Comparison of ENCODE assay signal across 1 cellular context in genomic region chr4:39947415-39947814, GRCh38.
TF ChIP-seq lines count a peak whose summit lies in the region.

No MANE protein-coding gene starts in this region.

TF ChIP-seq in H1, 55 proteins besides CTCF, POLR2A, EP300 and RAD21:
- TF ChIP-seq TCF12 (IDR thresholded peaks at IDR 0.05; ENCODE audit: low read depth, low read length) (no peak), TAF1 (IDR thresholded peaks at IDR 0.05; ENCODE audit: low read depth, low read length) (no peak), RNF2 (IDR thresholded peaks at IDR 0.05; ENCODE audit: borderline replicate concordance, low read depth, low read length, missing control alignments, poor library complexity, severe bottlenecking) (no peak), CHD7 (IDR thresholded peaks at IDR 0.05; ENCODE audit: insufficient replicate concordance, low read length) (no peak), NANOG (IDR thresholded peaks at IDR 0.05; ENCODE audit: insufficient read depth, low read depth, low read length, poor library complexity, severe bottlenecking) (no peak), ASH2L (IDR thresholded peaks at IDR 0.05; ENCODE audit: low read length) (no peak), SRF (IDR thresholded peaks at IDR 0.05; ENCODE audit: low read depth, low read length) (no peak), JUN (IDR thresholded peaks at IDR 0.05; ENCODE audit: low read depth, low read length) (no peak), CREB1 (IDR thresholded peaks at IDR 0.05) (no peak), BACH1 (IDR thresholded peaks at IDR 0.05; ENCODE audit: low read length) (no peak), NRF1 (IDR thresholded peaks at IDR 0.05; ENCODE audit: low read depth, low read length) (no peak), YY1 (IDR thresholded peaks at IDR 0.05; ENCODE audit: low read depth, low read length) (no peak), TEAD4 (IDR thresholded peaks at IDR 0.05; ENCODE audit: low read depth, low read length) (no peak), TAF7 (optimal IDR thresholded peaks at IDR 0.05; ENCODE audit: borderline replicate concordance, low read depth, low read length) (no peak), EGR1 (IDR thresholded peaks at IDR 0.05; ENCODE audit: borderline replicate concordance, low read depth, low read length) (no peak), CTBP2 (IDR thresholded peaks at IDR 0.05; ENCODE audit: borderline replicate concordance, insufficient read depth, insufficient read length, low read length) (no peak), POU5F1 (IDR thresholded peaks at IDR 0.05; ENCODE audit: low read depth, low read length) (no peak)
